ENCODE assay signal across 13 cellular contexts in genomic region chr2:46337208-46337994, GRCh38. TPM values are rescaled to one million over a fixed set of nuclear protein-coding genes. Genes with fewer than 3 reads are reported as not detected.
DNase-seq lines count a peak whose midpoint lies in the region; ATAC-seq, FAIRE-seq and TF ChIP-seq lines count a peak whose summit lies in the region.
"Had no signal": no experiment of that assay in that cellular context is flagged by ENCODE, and none has a peak within 500 bp of the region (broad histone marks: within the 10 kb centered on the region; RNA-seq: fewer than 3 reads in every experiment).

No MANE protein-coding gene starts in this region.

- H3K4me1 ChIP-seq in H1 (replicated peaks in 1 of 4; ENCODE audit: control insufficient read depth in 3 of 4, insufficient read depth in 4 of 4, low read length in 3 of 4) (peaks cover 0 to 9% (median 7%) of the 10 kb centered on the region in 4 experiments; a peak in 6 of 7 replicates), pancreas (peaks cover 74 to 80% (median 77%) of the 10 kb centered on the region in 3 donors)

- H3K56ac ChIP-seq in H1 (replicated peaks; ENCODE audit: insufficient read length, low read depth, low read length): no peak overlapping the region

- no peak for TF ChIP-seq POLR2A in H1 (IDR thresholded peaks at IDR 0.05; ENCODE audit: control extremely low read depth in 1 of 2, low read depth in 2 of 2, low read length in 2 of 2)

- no peak overlapping the region for H3K4ac ChIP-seq in H1 (replicated peaks; ENCODE audit: insufficient read length, low read depth, low read length)

- intact Hi-C loops in pancreas (cut with DNase I): no loop called here

- H3K4me3 ChIP-seq in AG10803 (ENCODE audit: low read length): no peak overlapping the region
- no peak overlapping the region for H3K4me3 ChIP-seq in H1 (ENCODE audit: extremely low read depth in 1 of 4, insufficient read depth in 2 of 4, low read depth in 3 of 4, low read length in 4 of 4)
- no peak overlapping the region for H3K4me3 ChIP-seq in pancreas
- H3K4me3 ChIP-seq: neural progenitor cell had no signal

- no peak overlapping the region for H3K18ac ChIP-seq in H1 (ENCODE audit: extremely low read depth, low read length)

- no peak overlapping the region for H4K91ac ChIP-seq in H1 (replicated peaks; ENCODE audit: insufficient read length, low read length)

- no peak for TF ChIP-seq EP300 in H1 (IDR thresholded peaks at IDR 0.05; ENCODE audit: borderline replicate concordance in 1 of 2, low read depth in 2 of 2, low read length in 2 of 2)

- H2AFZ ChIP-seq in H1 (ENCODE audit: low read length): no peak overlapping the region
- H2AFZ ChIP-seq: neural progenitor cell had no signal

- H4K8ac ChIP-seq in H1 (ENCODE audit: extremely low read depth, insufficient read depth, low read length): no peak overlapping the region

- H3K36me3 ChIP-seq in H1 (ENCODE audit: control insufficient read depth in 2 of 4, insufficient read depth in 4 of 4, low read length in 3 of 4) (no peaks in the 10 kb centered on the region), pancreas (no peaks in the 10 kb centered on the region)
- H3K36me3 ChIP-seq: neural progenitor cell had no signal

- H3K27ac ChIP-seq in H1 (ENCODE audit: low read depth, low read length) (no peak overlapping the region), pancreas (peak overlapping the region in 3 of 4 donors; percentile 23 to 75 (median 69))
- H3K27ac ChIP-seq: neural progenitor cell had no signal

- no peak overlapping the region for H2BK20ac ChIP-seq in H1 (ENCODE audit: low read length)

- H2BK120ac ChIP-seq in H1 (replicated peaks; ENCODE audit: low read depth, low read length): no peak overlapping the region

- 0 out of 2 replicates have a peak overlapping the region, but pooled peaks have one; percentile 42 for H2AK5ac ChIP-seq in H1 (ENCODE audit: low read depth, low read length)

- ATAC-seq in pancreas: peak; percentile 41 to 56 (median 45)
- no peak for ATAC-seq in GM19463 (IDR thresholded peaks at IDR 0.05; ENCODE audit: unreplicated experiment)

- no peaks in the 10 kb centered on the region for H3K79me1 ChIP-seq in H1 (ENCODE audit: low read depth, low read length)

- H4K20me1 ChIP-seq in H1 (replicated peaks in 1 of 2; ENCODE audit: control insufficient read depth in 1 of 2, insufficient read depth in 2 of 2, low read length in 2 of 2): no peaks in the 10 kb centered on the region

- peak; percentile 72 for DNase-seq in AG10803 (ENCODE audit: low read depth)
- peak; percentile 32 for DNase-seq in M059J (ENCODE audit: low read depth)
- no peak for DNase-seq in H1 (ENCODE audit: low read depth in 1 of 2, low spot score in 2 of 2)
- DNase-seq in pancreas: peak in 2 of 6 donors; percentile 53 to 55
- DNase-seq in NCI-H1436 treated with DMSO at 0.1 percent for 48 hours (lab: John Stamatoyannopoulos, UW): no peak
- no peak for DNase-seq in HPDE6-E6E7 (ENCODE audit: extremely low spot score)
- no peak for DNase-seq in NK-92 treated with Interleukin-12 subunit alpha and Interleukin-12 subunit beta, amount 100 ng/mL, for 24 hours (lab: John Stamatoyannopoulos, UW)
- DNase-seq: activated CD4-positive, alpha-beta T cell treated with anti-CD3 and anti-CD28 coated beads, Interleukin-2, amount 50 U/mL, for 4 hours; activated naive CD4-positive, alpha-beta T cell; CD8-positive, alpha-beta memory T cell; stimulated activated CD4-positive, alpha-beta T cell treated with anti-CD3 and anti-CD28 coated beads, Interleukin-4, amount 100 ng/mL, for 24 hours had no signal

- no peak; a peak in 1 of 4 replicates for TF ChIP-seq RAD21 in H1 (IDR thresholded peaks at IDR 0.05 in 1 of 2, conservative IDR thresholded peaks at IDR 0.05 in 1 of 2; ENCODE audit: low read depth in 2 of 2, low read length in 2 of 2)

- CTCF ChIA-PET in H1 (lab: Charles Lee; ENCODE audit: partially characterized antibody): interaction anchor here (0.6 to 2.5 kb wide), 10 partner anchors 8 to 345 kb away, joined by 3 to 13 read pairs (median 4); no protein-coding TSS in a partner anchor

- FAIRE-seq in H1 (lab: Jason Lieb, UNC): no peak
- no peak for FAIRE-seq in pancreas (lab: Jason Lieb, UNC)

- no peaks in the 10 kb centered on the region for H3K79me2 ChIP-seq in H1 (ENCODE audit: control insufficient read depth in 1 of 2, insufficient read depth in 2 of 2, low read length in 2 of 2)

- H3K27me3 ChIP-seq in H1 (replicated peaks in 1 of 4; ENCODE audit: control insufficient read depth in 3 of 4, extremely low read depth in 1 of 4, insufficient read depth in 3 of 4, low read length in 3 of 4): no peaks in the 10 kb centered on the region; a peak in 1 of 7 replicates
- no peaks in the 10 kb centered on the region for H3K27me3 ChIP-seq in pancreas
- H3K27me3 ChIP-seq: neural progenitor cell had no signal

- POLR2A ChIA-PET in H1 (lab: Charles Lee; ENCODE audit: partially characterized antibody): interaction anchor here (0.5 to 1.1 kb wide), 2 partner anchors 10 to 96 kb away, joined by 3 read pairs; no protein-coding TSS in a partner anchor

- H2BK12ac ChIP-seq in H1 (ENCODE audit: low read depth, low read length): no peak overlapping the region; the same call in 1 of the 2 replicates

- no peak overlapping the region for H3K14ac ChIP-seq in H1 (ENCODE audit: insufficient read length)

- H3K4me2 ChIP-seq in H1 (ENCODE audit: insufficient read depth in 1 of 2, low read depth in 2 of 2, low read length in 2 of 2): no peak overlapping the region
- H3K4me2 ChIP-seq: neural progenitor cell had no signal

- H3K9me3 ChIP-seq in H1 (ENCODE audit: insufficient read depth in 2 of 2, low read depth in 1 of 2, low read length in 1 of 2): no peaks in the 10 kb centered on the region
- no peaks in the 10 kb centered on the region for H3K9me3 ChIP-seq in pancreas

- H2BK15ac ChIP-seq in H1 (ENCODE audit: low read length): no peak overlapping the region

- no peak for TF ChIP-seq CTCF in AG10803 (conservative IDR thresholded peaks at IDR 0.05; ENCODE audit: low read length)
- no peak for TF ChIP-seq CTCF in H1 (IDR thresholded peaks at IDR 0.05; ENCODE audit: control extremely low read depth in 1 of 3, insufficient read depth in 1 of 3, low read depth in 1 of 3, low read length in 3 of 3)
- no peak for TF ChIP-seq CTCF in pancreas (IDR thresholded peaks at IDR 0.05)

- WGBS in H1 (ENCODE audit: extremely low coverage in 1 of 2, insufficient coverage in 1 of 2, insufficient read length in 1 of 2, insufficient replicate concordance in 2 of 2, low coverage in 1 of 2, low lambda C conversion rate in 2 of 2, missing lambda C conversion rate in 1 of 2), 2 experiments: 86% methylated on average over 11 of the region's 11 CpGs; no CpG with 5 or more reads in 1 of the 2 experiments
- 43 to 46% methylated on average over 11 of the region's 11 CpGs for WGBS in pancreas, 2 donors

- H3K23ac ChIP-seq in H1 (ENCODE audit: insufficient read length): no peak overlapping the region

- no peaks in the 10 kb centered on the region for H3K23me2 ChIP-seq in H1 (ENCODE audit: low read depth, low read length)

- no peak overlapping the region for H2BK5ac ChIP-seq in H1 (ENCODE audit: low read depth, low read length)

- no peak overlapping the region for H3K9ac ChIP-seq in H1 (replicated peaks in 1 of 4; ENCODE audit: extremely low read depth in 1 of 4, low read depth in 3 of 4, low read length in 3 of 4)
- H3K9ac ChIP-seq: neural progenitor cell had no signal

- H4K5ac ChIP-seq in H1 (ENCODE audit: insufficient read length, low read depth, low read length): no peak overlapping the region

TF ChIP-seq in H1, 55 proteins besides CTCF, POLR2A, EP300 and RAD21 (continues in another document):
- TF ChIP-seq MAX (IDR thresholded peaks at IDR 0.05) (no peak), RXRA (IDR thresholded peaks at IDR 0.05; ENCODE audit: insufficient read depth, low read depth, low read length) (no peak), GABPA (IDR thresholded peaks at IDR 0.05; ENCODE audit: borderline replicate concordance, insufficient read depth, low read length) (no peak), POLR2AphosphoS5 (IDR thresholded peaks at IDR 0.05; ENCODE audit: low read depth, low read length) (no peak), ZNF274 (IDR thresholded peaks at IDR 0.05; ENCODE audit: borderline replicate concordance, extremely low read depth, low read length) (no peak), FOSL1 (IDR thresholded peaks at IDR 0.05; ENCODE audit: insufficient read depth, low read depth, low read length) (no peak), BCL11A (IDR thresholded peaks at IDR 0.05; ENCODE audit: low read depth in 2 of 2, low read length in 2 of 2) (no peak), PHF8 (conservative IDR thresholded peaks at IDR 0.05; ENCODE audit: low read depth, low read length) (no peak), CBX8 (IDR thresholded peaks at IDR 0.05; ENCODE audit: borderline replicate concordance, low read depth, low read length) (no peak)

RNA-seq across cellular contexts. Expression of gene EPAS1, which starts 40.2 kb away (rescaled TPM):
- total RNA-seq in M059J (2014; rRNA removed; shearing (Covaris generic)): 22.0 and 23.7 TPM in 2 replicates
- 3.7 and 4.9 TPM in 2 replicates for total RNA-seq in H1 (2021; fragmentation: NEBNext Ultra II Directional; extraction: Animal tissue kit (Norgen Biotek cat#: 25700))
- polyA plus RNA-seq in H1 (2011; rRNA removed) (1.8 and 2.0 TPM in 2 replicates), pancreas (10 to 100 TPM; 35.6 to 69.1 TPM)
- 0.72 TPM for polyA plus RNA-seq in H1 (2011; cell fraction: cytosol; rRNA removed)
- polyA plus RNA-seq in H1 (2011; cell fraction: nucleus; rRNA removed): 2.0 TPM
- polyA plus RNA-seq in H1 (2012, experiment 1 of 2): 1.5 to 2.6 TPM (median 1.8 TPM) in 4 replicates
- 1.1 TPM for polyA plus RNA-seq in H1 (2012, experiment 2 of 2)
- polyA plus RNA-seq in H1 (2013, experiment 1 of 2): 2.6 TPM
- polyA plus RNA-seq in H1 (2013, experiment 2 of 2): 2.6 TPM
- polyA minus RNA-seq in H1 (2011; rRNA and poly(A)+ RNA removed): 1.7 and 2.5 TPM in 2 replicates
- polyA minus RNA-seq in H1 (2011; cell fraction: cytosol; rRNA and poly(A)+ RNA removed): 16.8 TPM
- 3.8 TPM for polyA minus RNA-seq in H1 (2011; cell fraction: nucleus; rRNA and poly(A)+ RNA removed)
- 100 to 1,000 TPM in 2 of 6 donors, 10 to 100 TPM in 4; 61.8 to 165 (median 85.8) TPM for total RNA-seq in pancreas

Comparison
In these comparisons a context has a peak if more than half of its experiments do, and no peak if none do; other contexts are left out.
1. DNase-seq: peak in AG10803 (single experiment) and M059J (single experiment); none in H1 (0 of 2), NCI-H1436 treated with DMSO at 0.1 percent for 48 hours (single experiment), HPDE6-E6E7 (single experiment) and NK-92 treated with Interleukin-12 subunit alpha and Interleukin-12 subunit beta, amount 100 ng/mL, for 24 hours (single experiment).